In the genomic region with DNA sequence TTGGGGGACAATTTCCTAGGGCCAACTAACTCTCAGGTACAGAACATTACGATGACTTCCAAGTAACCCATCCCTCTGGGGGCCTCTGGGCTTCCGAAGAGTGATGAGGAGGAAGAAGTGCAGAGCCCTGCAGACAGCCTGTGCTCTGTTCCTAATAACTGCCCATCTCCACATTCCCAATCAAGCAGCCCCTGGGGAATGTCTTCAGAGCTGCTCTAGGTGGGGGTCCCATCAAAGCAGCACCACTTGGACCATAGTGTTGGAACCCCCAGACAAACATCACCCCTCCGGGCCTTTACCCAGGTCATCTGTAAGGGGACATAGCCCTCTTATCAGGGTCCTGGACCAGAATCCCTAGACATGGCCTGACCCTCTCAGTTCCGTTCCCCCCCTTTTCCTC, we compare ENCODE assay signal across 18 cellular contexts.
DNase-seq lines count a peak whose midpoint lies in the region; ATAC-seq and TF ChIP-seq lines count a peak whose summit lies in the region.
"Had no signal": no experiment of that assay in that cellular context is flagged by ENCODE, and none has a peak within 500 bp of the region (broad histone marks: within the 10 kb centered on the region; RNA-seq: fewer than 3 reads in every experiment).

No MANE protein-coding gene starts in this region.

- H3K27me3 ChIP-seq in right atrium auricular region: no peaks in the 10 kb centered on the region

- intact Hi-C loops in Right ventricle myocardium superior (cut with DNase I) (loop anchor here (5.0 kb wide), 1 partner anchor 112 kb away; no protein-coding TSS in a partner anchor), left colon (cut with DNase I, micrococcal nuclease) (no loop called here)

- peaks cover 23% of the 10 kb centered on the region for H3K9me3 Mint-ChIP-seq in osteocyte (ENCODE audit: unreplicated experiment)
- H3K9me3 Mint-ChIP-seq: CD8-positive, alpha-beta T cell had no signal

- H3K4me3 Mint-ChIP-seq in osteocyte (ENCODE audit: unreplicated experiment): no peak overlapping the region
- H3K4me3 Mint-ChIP-seq: CD4-positive, CD25-positive, alpha-beta regulatory T cell; CD8-positive, alpha-beta T cell had no signal

- no peak overlapping the region for H3K27ac Mint-ChIP-seq in osteocyte (ENCODE audit: unreplicated experiment)
- H3K27ac Mint-ChIP-seq: CD4-positive, CD25-positive, alpha-beta regulatory T cell; CD8-positive, alpha-beta T cell had no signal

- H3K36me3 Mint-ChIP-seq in osteocyte (ENCODE audit: unreplicated experiment): no peaks in the 10 kb centered on the region
- H3K36me3 Mint-ChIP-seq: CD4-positive, CD25-positive, alpha-beta regulatory T cell; CD8-positive, alpha-beta T cell had no signal

- no peaks in the 10 kb centered on the region for H3K27me3 Mint-ChIP-seq in osteocyte (ENCODE audit: unreplicated experiment)
- H3K27me3 Mint-ChIP-seq: CD4-positive, CD25-positive, alpha-beta regulatory T cell had no signal

- peak; percentile 9 for DNase-seq in right atrium auricular region (ENCODE audit: low spot score)
- no peak for DNase-seq in Right ventricle myocardium superior
- peak; percentile 7 for DNase-seq in left lobe of liver (ENCODE audit: low spot score)
- peak; percentile 62 for DNase-seq in osteocyte (ENCODE audit: extremely low spot score, unreplicated experiment)
- DNase-seq in stimulated activated CD4-positive, alpha-beta T cell treated with anti-CD3 and anti-CD28 coated beads, Interleukin-4, amount 100 ng/mL, for 4 hours: no peak
- DNase-seq in left colon: no peak
- DNase-seq: C1 segment of cervical spinal cord; Caco-2; CD4-positive, CD25-positive, alpha-beta regulatory T cell; DMS 273 treated with DMSO at 0.1 percent for 48 hours; DMS79; EL; GDM1; GM23248; H7; HCEC 1CT had no signal

- no peaks in the 10 kb centered on the region for H3K4me1 ChIP-seq in right atrium auricular region
- H3K4me1 ChIP-seq: Caco-2 had no signal

- H3K9me3 ChIP-seq in right atrium auricular region: peaks cover 0 to 3% of the 10 kb centered on the region in 2 donors
- H3K9me3 ChIP-seq: Caco-2 had no signal

- H3K36me3 ChIP-seq in right atrium auricular region: no peaks in the 10 kb centered on the region

- ATAC-seq in Right ventricle myocardium superior (ENCODE audit: poor library complexity) (no peak), left lobe of liver (no peak), left colon (no peak)
- ATAC-seq: CD8-positive, alpha-beta T cell; GM12878 had no signal

- no peaks in the 10 kb centered on the region for H3K4me1 Mint-ChIP-seq in osteocyte (ENCODE audit: unreplicated experiment)

- no peak overlapping the region for H3K27ac ChIP-seq in right atrium auricular region
- H3K27ac ChIP-seq: GM23248 had no signal

- TF ChIP-seq CTCF in right atrium auricular region (IDR thresholded peaks at IDR 0.05): no peak
- no peak for TF ChIP-seq CTCF in osteocyte (IDR thresholded peaks at IDR 0.05)

- H3K4me3 ChIP-seq in right atrium auricular region: no peak overlapping the region
- H3K4me3 ChIP-seq: GM12878, GM23248 had no signal

Comparison
In these comparisons a context has a peak if more than half of its experiments do, and no peak if none do; other contexts are left out.
1. DNase-seq: peak in right atrium auricular region (single experiment), left lobe of liver (single experiment) and osteocyte (single experiment); none in Right ventricle myocardium superior (single experiment), stimulated activated CD4-positive, alpha-beta T cell treated with anti-CD3 and anti-CD28 coated beads, Interleukin-4, amount 100 ng/mL, for 4 hours (0 of 2) and left colon (0 of 2).